8 cellular contexts compared by ENCODE assay signal in genomic region chr10:48656241-48656921, GRCh38. TPM values are rescaled to one million over a fixed set of nuclear protein-coding genes. Genes with fewer than 3 reads are reported as not detected.
DNase-seq lines count a peak whose midpoint lies in the region; ATAC-seq, FAIRE-seq and TF ChIP-seq lines count a peak whose summit lies in the region.

No MANE protein-coding gene starts in this region.

- ATAC-seq in HG02610 (IDR thresholded peaks at IDR 0.05; ENCODE audit: unreplicated experiment) (peak; percentile 89), aorta (ENCODE audit: low FRiP score) (peak; percentile 98)

- intact Hi-C loops in aorta (cut with DNase I), result loop anchor here (1.0 to 10.0 kb wide), 8 partner anchors 49 to 506 kb away; partner anchors contain the start of gene ARHGAP22 (in 1 of the 2)

- no peak overlapping the region for H3K27ac Mint-ChIP-seq in astrocyte (ENCODE audit: unreplicated experiment)

- H2AFZ ChIP-seq in astrocyte (ENCODE audit: low read depth, low read length), result peak overlapping the region; percentile 85

- no peaks in the 10 kb centered on the region for H3K79me2 ChIP-seq in astrocyte (ENCODE audit: insufficient read depth, low read length)

- H3K4me1 Mint-ChIP-seq in astrocyte (ENCODE audit: low read depth, unreplicated experiment), result peaks cover 2% of the 10 kb centered on the region

- WGBS in aorta, 2 donors, result 1% methylated on average over 32 to 46 of the region's 46 CpGs

- TF ChIP-seq CTCF in GM12874 (IDR thresholded peaks at IDR 0.05; ENCODE audit: insufficient read depth, low read depth, low read length) (peak; percentile 99), astrocyte (IDR thresholded peaks at IDR 0.05; ENCODE audit: insufficient read depth, low read depth, low read length) (peak; percentile 66)

- H3K4me3 ChIP-seq in astrocyte (ENCODE audit: insufficient read depth, low read depth, low read length) (peak overlapping the region; percentile 63), aorta (ENCODE audit: low read length in 2 of 2) (peak overlapping the region; percentile 16 to 54)

- H3K4me3 Mint-ChIP-seq in astrocyte (ENCODE audit: unreplicated experiment), result peak overlapping the region; percentile 74

- peak; percentile 19 for DNase-seq in NCI-H1048 (lab: John Stamatoyannopoulos, UW)
- peak; percentile 51 for DNase-seq in T-helper 22 cell (ENCODE audit: low read depth)
- DNase-seq in astrocyte (ENCODE audit: low read depth), result peak; percentile 73
- peak; percentile 81 to 90 for DNase-seq in hippocampal formation (lab: John Stamatoyannopoulos, UW)
- DNase-seq in renal cortical epithelial cell (ENCODE audit: low read depth), result peak; percentile 70
- peak; percentile 95 to 98 for DNase-seq in aorta

- H3K4me1 ChIP-seq in astrocyte (ENCODE audit: insufficient read depth, low read length), result peaks cover 7% of the 10 kb centered on the region
- H3K4me1 ChIP-seq in aorta (ENCODE audit: control insufficient read depth in 1 of 2, insufficient read depth in 2 of 2, low read length in 2 of 2), result no peaks in the 10 kb centered on the region

- FAIRE-seq in astrocyte (lab: Jason Lieb, UNC), result no peak

- peak overlapping the region; percentile 67 for H3K9ac ChIP-seq in astrocyte (ENCODE audit: low read length)

- peaks cover 53% of the 10 kb centered on the region for H3K27me3 Mint-ChIP-seq in astrocyte (ENCODE audit: low read depth, unreplicated experiment)

- peaks cover 4% of the 10 kb centered on the region for H3K27me3 ChIP-seq in astrocyte (ENCODE audit: insufficient read depth, low read length)
- H3K27me3 ChIP-seq in aorta (ENCODE audit: control insufficient read depth in 1 of 2, insufficient read depth in 2 of 2, low read length in 1 of 2), result no peaks in the 10 kb centered on the region

- no peaks in the 10 kb centered on the region for H3K9me3 ChIP-seq in astrocyte (ENCODE audit: insufficient read depth, low read depth, low read length)
- no peaks in the 10 kb centered on the region for H3K9me3 ChIP-seq in aorta (ENCODE audit: control insufficient read depth, low read length)

- H3K9me3 Mint-ChIP-seq in astrocyte (ENCODE audit: unreplicated experiment), result no peaks in the 10 kb centered on the region

- H3K36me3 ChIP-seq in astrocyte (ENCODE audit: insufficient read depth, low read length) (no peaks in the 10 kb centered on the region), aorta (ENCODE audit: control insufficient read depth in 1 of 2, insufficient read depth in 2 of 2, low read length in 1 of 2) (no peaks in the 10 kb centered on the region)

- H3K36me3 Mint-ChIP-seq in astrocyte (ENCODE audit: low read depth, unreplicated experiment), result no peaks in the 10 kb centered on the region

- H3K27ac ChIP-seq in astrocyte (ENCODE audit: low read depth, low read length) (no peak overlapping the region), aorta (ENCODE audit: low read depth in 1 of 2, low read length in 2 of 2) (no peak overlapping the region)

- H3K4me2 ChIP-seq in astrocyte (ENCODE audit: low read length), result peak overlapping the region; percentile 85

- no peaks in the 10 kb centered on the region for H4K20me1 ChIP-seq in astrocyte (ENCODE audit: insufficient read depth, low read length)

RNA-seq across cellular contexts. Expression of gene WDFY4, which starts 28.3 kb away (rescaled TPM):
- total RNA-seq in astrocyte (0.02 and 0.25 TPM in 2 replicates), renal cortical epithelial cell (under 0.01 TPM in 1 of 2 replicates, not detected in the other), aorta (10 to 100 TPM in 1 of 2 donors, 1 to 10 TPM in 1; 7.3 to 15.0 TPM)
- polyA plus RNA-seq in aorta, result 1 to 10 TPM in 1 of 2 donors, under 1 TPM in 1; 0.54 to 1.9 TPM

RNA-seq across cellular contexts. Expression of gene ARHGAP22, which starts 51.5 kb away (rescaled TPM):
- total RNA-seq in astrocyte, result 4.7 and 6.2 TPM in 2 replicates
- 19.7 and 39.2 TPM in 2 replicates for total RNA-seq in renal cortical epithelial cell
- 10 to 100 TPM; 19.1 to 29.1 TPM for total RNA-seq in aorta
- 10 to 100 TPM in 1 of 2 donors, 1 to 10 TPM in 1; 6.1 to 15.1 TPM for polyA plus RNA-seq in aorta

Comparison
In these comparisons a context has a peak if more than half of its experiments do, and no peak if none do; other contexts are left out.
1. DNase-seq: peak in every context shown above with its lines; median percentile 96 in aorta; 86 in hippocampal formation; 73 in astrocyte; 70 in renal cortical epithelial cell; 51 in T-helper 22 cell; 19 in NCI-H1048.